19 cellular contexts compared by ENCODE assay signal in genomic region chr7:116726149-116726548, GRCh38. TPM values are rescaled to one million over a fixed set of nuclear protein-coding genes. Genes with fewer than 3 reads are reported as not detected.
DNase-seq lines count a peak whose midpoint lies in the region; ATAC-seq, FAIRE-seq and TF ChIP-seq lines count a peak whose summit lies in the region.
"Had no signal": no experiment of that assay in that cellular context is flagged by ENCODE, and none has a peak within 500 bp of the region (broad histone marks: within the 10 kb centered on the region; RNA-seq: fewer than 3 reads in every experiment).

No MANE protein-coding gene starts in this region.

- intact Hi-C loops in pancreas (cut with DNase I), result no loop called here

- H3K4me3 ChIP-seq in pancreas (no peak overlapping the region), mesendoderm (ENCODE audit: low read length) (no peak overlapping the region)
- H3K4me3 ChIP-seq: BLaER1 treated with 17β-estradiol and CSF1 and Interleukin-3, amounts not matched to agents 10 nM and 100 nM; SK-N-MC had no signal

- no peak overlapping the region for H2AK5ac ChIP-seq in mesendoderm (ENCODE audit: low read length)

- H4K8ac ChIP-seq in mesendoderm (ENCODE audit: low read depth, low read length), result no peak overlapping the region

- H3K18ac ChIP-seq in mesendoderm (ENCODE audit: low read length), result no peak overlapping the region

- H3K36me3 ChIP-seq in pancreas, result no peaks in the 10 kb centered on the region
- H3K36me3 ChIP-seq in mesendoderm (ENCODE audit: control insufficient read depth, insufficient read depth, low read length), result no peaks in the 10 kb centered on the region
- H3K36me3 ChIP-seq: BLaER1 treated with 17β-estradiol and CSF1 and Interleukin-3, amounts not matched to agents 10 nM and 100 nM had no signal

- no peaks in the 10 kb centered on the region for H3K79me2 ChIP-seq in mesendoderm (ENCODE audit: control insufficient read depth, insufficient read depth, low read length)

- no peak for TF ChIP-seq CTCF in pancreas (IDR thresholded peaks at IDR 0.05)

- no peaks in the 10 kb centered on the region for H3K79me1 ChIP-seq in mesendoderm (ENCODE audit: low read length)

- no peaks in the 10 kb centered on the region for H3K9me3 ChIP-seq in pancreas
- H3K9me3 ChIP-seq: BLaER1 treated with 17β-estradiol and CSF1 and Interleukin-3, amounts not matched to agents 10 nM and 100 nM had no signal

- no peak for TF ChIP-seq EP300 in Ishikawa (IDR thresholded peaks at IDR 0.05; ENCODE audit: borderline replicate concordance)

- no peak overlapping the region for H3K9ac ChIP-seq in mesendoderm (ENCODE audit: low read length)
- H3K9ac ChIP-seq: BLaER1 treated with 17β-estradiol and CSF1 and Interleukin-3, amounts not matched to agents 10 nM and 100 nM had no signal

- ATAC-seq in pancreas, result peak; percentile 50 to 83 (median 58)
- ATAC-seq: Right ventricle myocardium inferior had no signal

- WGBS in pancreas, 2 donors, result 56 to 67% methylated on average over 3 of the region's 3 CpGs
- WGBS in mesendoderm (ENCODE audit: extremely low coverage, insufficient coverage, low lambda C conversion rate), result no CpG with 5 or more reads among the region's 3 CpGs

- H3K4me2 ChIP-seq in mesendoderm (ENCODE audit: low read length), result no peak overlapping the region

- no peak overlapping the region for H2BK120ac ChIP-seq in mesendoderm (ENCODE audit: low read depth, low read length)

- H2BK15ac ChIP-seq in mesendoderm (replicated peaks; ENCODE audit: low read depth), result no peak overlapping the region

- DNase-seq in NCI-H146 (lab: John Stamatoyannopoulos, UW) (peak; percentile 5), NCI-H146 treated with DMSO at 0.1 percent for 48 hours (lab: John Stamatoyannopoulos, UW; ENCODE audit: unreplicated experiment) (no peak), SW480 (ENCODE audit: low spot score) (peak; percentile 13), pancreas (no peak), D341Med (ENCODE audit: low spot score) (no peak), AG20443 (ENCODE audit: low spot score) (no peak), mesendoderm (no peak)
- DNase-seq: DND-41, KG1, NCI-H1048, NCI-H1694, NCI-H2107, NCI-H345, T-helper 1 cell had no signal

- H3K4ac ChIP-seq in mesendoderm (ENCODE audit: low read depth, low read length), result no peak overlapping the region

- no peak for FAIRE-seq in pancreas (lab: Jason Lieb, UNC)
- FAIRE-seq: G401.6 had no signal

- H3K27me3 ChIP-seq in pancreas, result no peaks in the 10 kb centered on the region
- no peaks in the 10 kb centered on the region for H3K27me3 ChIP-seq in mesendoderm (ENCODE audit: insufficient read depth, low read length, poor library complexity)
- H3K27me3 ChIP-seq: BLaER1 treated with 17β-estradiol and CSF1 and Interleukin-3, amounts not matched to agents 10 nM and 100 nM had no signal

- no peak overlapping the region for H2BK5ac ChIP-seq in mesendoderm (ENCODE audit: low read length)

- H3K27ac ChIP-seq in pancreas (no peak overlapping the region), mesendoderm (ENCODE audit: low read depth, low read length) (no peak overlapping the region)
- H3K27ac ChIP-seq: BLaER1 treated with 17β-estradiol and CSF1 and Interleukin-3, amounts not matched to agents 10 nM and 100 nM; SK-N-MC had no signal

- H3K23ac ChIP-seq in mesendoderm (ENCODE audit: low read length), result no peak overlapping the region

- no peak overlapping the region for H4K5ac ChIP-seq in mesendoderm (ENCODE audit: low read length)

- H3K56ac ChIP-seq in mesendoderm (ENCODE audit: low read length), result no peak overlapping the region

- H3K4me1 ChIP-seq in pancreas, result peaks cover 3 to 13% (median 6%) of the 10 kb centered on the region in 3 donors
- H3K4me1 ChIP-seq in mesendoderm (ENCODE audit: control insufficient read depth, low read depth, low read length), result peaks cover 2% of the 10 kb centered on the region

- 0 out of 2 replicates have a peak, but pooled peaks have one; percentile 12 for TF ChIP-seq RAD21 in Ishikawa (IDR thresholded peaks at IDR 0.05; ENCODE audit: low read depth)

TF ChIP-seq in Ishikawa, 13 proteins besides CTCF, POLR2A, EP300 and RAD21:
- TF ChIP-seq YY1 (IDR thresholded peaks at IDR 0.05; ENCODE audit: low read depth) (no peak), USF1 (IDR thresholded peaks at IDR 0.05) (no peak), REST (IDR thresholded peaks at IDR 0.05; ENCODE audit: low read depth) (no peak), MAX (IDR thresholded peaks at IDR 0.05) (no peak), EGR1 (IDR thresholded peaks at IDR 0.05) (no peak), CREB1 (IDR thresholded peaks at IDR 0.05; ENCODE audit: low read depth) (no peak), TAF1 (IDR thresholded peaks at IDR 0.05; ENCODE audit: low read depth) (no peak), TEAD4 (IDR thresholded peaks at IDR 0.05) (no peak), NFIC (IDR thresholded peaks at IDR 0.05) (no peak), CEBPB (IDR thresholded peaks at IDR 0.05) (no peak), FOXM1 (IDR thresholded peaks at IDR 0.05; ENCODE audit: borderline replicate concordance, low read depth) (no peak), ZBTB7A (IDR thresholded peaks at IDR 0.05; ENCODE audit: low read depth) (no peak), TCF12 (IDR thresholded peaks at IDR 0.05; ENCODE audit: low read depth) (no peak)

RNA-seq across cellular contexts. Expression of gene MET, which starts 54.2 kb away (rescaled TPM):
- total RNA-seq in pancreas, result 10 to 100 TPM; 10.7 to 23.5 (median 17.9) TPM
- polyA plus RNA-seq in pancreas, result 1 to 10 TPM; 2.0 to 2.7 TPM
- polyA plus RNA-seq in mesendoderm (2013, experiment 1 of 2), result 4.0 TPM
- 3.7 TPM for polyA plus RNA-seq in mesendoderm (2013, experiment 2 of 2)

Comparison
In these comparisons a context has a peak if more than half of its experiments do, and no peak if none do; other contexts are left out.
1. DNase-seq: peak in NCI-H146 (single experiment) and SW480 (single experiment); none in NCI-H146 treated with DMSO at 0.1 percent for 48 hours (single experiment), pancreas (0 of 6), D341Med (single experiment), AG20443 (single experiment) and mesendoderm (single experiment).